ENCODE assay signal across 9 cellular contexts in genomic region chr22:40107756-40108437, GRCh38.
DNase-seq lines count a peak whose midpoint lies in the region; ATAC-seq, FAIRE-seq and TF ChIP-seq lines count a peak whose summit lies in the region.
"Had no signal": no experiment of that assay in that cellular context is flagged by ENCODE, and none has a peak within 500 bp of the region (broad histone marks: within the 10 kb centered on the region; RNA-seq: fewer than 3 reads in every experiment).

No MANE protein-coding gene starts in this region.

- H3K27ac Mint-ChIP-seq in CD4-positive, CD25-positive, alpha-beta regulatory T cell = peak overlapping the region; percentile 17 to 74 (median 23)
- peak overlapping the region; percentile 78 for H3K27ac Mint-ChIP-seq in chondrocyte (ENCODE audit: unreplicated experiment)

- FAIRE-seq in frontal cortex (lab: Jason Lieb, UNC) = no peak
- FAIRE-seq: colon had no signal

- H3K4me1 Mint-ChIP-seq in CD4-positive, CD25-positive, alpha-beta regulatory T cell = peaks cover 46 to 90% (median 70%) of the 10 kb centered on the region in 4 donors
- H3K4me1 Mint-ChIP-seq in chondrocyte (ENCODE audit: low read depth) = peaks cover 21% of the 10 kb centered on the region

- H3K27me3 ChIP-seq in CD4-positive, CD25-positive, alpha-beta regulatory T cell (ENCODE audit: control insufficient read depth, insufficient read depth, low read length) = no peaks in the 10 kb centered on the region

- peak overlapping the region; percentile 76 for H3K4me3 ChIP-seq in CD4-positive, CD25-positive, alpha-beta regulatory T cell (ENCODE audit: low read depth, low read length)

- no peaks in the 10 kb centered on the region for H3K9me3 Mint-ChIP-seq in CD4-positive, CD25-positive, alpha-beta regulatory T cell
- no peaks in the 10 kb centered on the region for H3K9me3 Mint-ChIP-seq in chondrocyte (ENCODE audit: low read depth)

- H3K36me3 Mint-ChIP-seq in CD4-positive, CD25-positive, alpha-beta regulatory T cell = peaks cover 6% of the 10 kb centered on the region
- H3K36me3 Mint-ChIP-seq in chondrocyte (ENCODE audit: low read depth) = no peaks in the 10 kb centered on the region

- peak overlapping the region; percentile 76 to 82 (median 78) for H3K4me3 Mint-ChIP-seq in CD4-positive, CD25-positive, alpha-beta regulatory T cell
- peak overlapping the region; percentile 3 for H3K4me3 Mint-ChIP-seq in chondrocyte (ENCODE audit: unreplicated experiment)

- no peak for TF ChIP-seq CTCF in chondrocyte (IDR thresholded peaks at IDR 0.05)

- H3K9me3 ChIP-seq in CD4-positive, CD25-positive, alpha-beta regulatory T cell (ENCODE audit: control insufficient read depth in 2 of 2, low read length in 2 of 2) = no peaks in the 10 kb centered on the region

- no peaks in the 10 kb centered on the region for H3K27me3 Mint-ChIP-seq in CD4-positive, CD25-positive, alpha-beta regulatory T cell
- no peaks in the 10 kb centered on the region for H3K27me3 Mint-ChIP-seq in chondrocyte (ENCODE audit: low read depth)

- H3K4me1 ChIP-seq in CD4-positive, CD25-positive, alpha-beta regulatory T cell (ENCODE audit: control insufficient read depth, insufficient read depth, low read length, poor library complexity, severe bottlenecking) = peaks cover 20% of the 10 kb centered on the region

- peak in 1 of 2 donors; percentile 31 for ATAC-seq in CD4-positive, CD25-positive, alpha-beta regulatory T cell (ENCODE audit: low read depth in 2 of 2)
- ATAC-seq in GM18858 (IDR thresholded peaks at IDR 0.05; ENCODE audit: unreplicated experiment) = no peak

- DNase-seq in CD4-positive, CD25-positive, alpha-beta regulatory T cell = peak in 1 of 3 donors; percentile 34
- peak; percentile 20 for DNase-seq in RPMI8226
- no peak for DNase-seq in chondrocyte (ENCODE audit: low spot score)
- peak; percentile 34 for DNase-seq in myocyte (ENCODE audit: low read depth)
- no peak for DNase-seq in central memory CD4-positive, alpha-beta T cell
- DNase-seq in NCI-H226 = no peak
- DNase-seq in frontal cortex (ENCODE audit: low spot score in 2 of 2) = no peak

- H3K27ac ChIP-seq in CD4-positive, CD25-positive, alpha-beta regulatory T cell (ENCODE audit: insufficient read depth, low read length, poor library complexity, severe bottlenecking) = peak overlapping the region; percentile 29

- H3K36me3 ChIP-seq in CD4-positive, CD25-positive, alpha-beta regulatory T cell (ENCODE audit: control insufficient read depth, insufficient read depth, low read length) = peaks cover 4% of the 10 kb centered on the region

Comparison
In these comparisons a context has a peak if more than half of its experiments do, and no peak if none do; other contexts are left out.
1. DNase-seq: peak in RPMI8226 (single experiment) and myocyte (single experiment); none in chondrocyte (single experiment), central memory CD4-positive, alpha-beta T cell (single experiment), NCI-H226 (single experiment) and frontal cortex (0 of 2).